ENCODE assay signal across 7 cellular contexts in the genomic region with DNA sequence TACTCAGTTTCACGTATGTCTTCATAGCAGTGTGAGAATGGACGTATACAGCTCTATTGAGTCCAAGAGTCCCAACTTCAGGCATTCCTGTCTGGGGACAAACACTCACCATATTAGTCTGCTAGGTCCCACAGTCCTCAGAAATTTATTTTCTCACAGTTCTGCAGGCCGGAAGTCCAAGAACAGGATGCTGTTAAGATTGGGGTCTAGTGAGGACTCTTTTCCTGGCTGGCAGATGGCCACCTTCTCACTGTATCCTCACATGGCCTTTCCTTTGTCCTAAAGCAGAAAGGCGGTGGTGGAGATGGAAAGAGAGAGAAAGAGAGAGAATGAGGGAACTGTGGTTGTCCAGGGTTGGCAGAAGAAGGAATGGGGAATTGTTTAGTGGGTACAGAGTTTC.
A peak's percentile ranks its signal among the peaks of the same experiment; 100 is the strongest.
DNase-seq lines count a peak whose midpoint lies in the region; FAIRE-seq and TF ChIP-seq lines count a peak whose summit lies in the region.
"Not testable (repeated sequence)": the region's sequence is repeated elsewhere in the genome, so short reads cannot be mapped to it uniquely, and the experiment has no call there.

No MANE protein-coding gene starts in this region.

- intact Hi-C loops in CD14-positive monocyte (cut with micrococcal nuclease); OCI-LY7 (cut with micrococcal nuclease; ENCODE audit: unreplicated experiment); dendritic cell treated with granulocyte-macrophage colony-stimulating factor and Interleukin-4, amounts not matched to agents 40 ng/mL and 50 ng/mL, for 4 days (cut with micrococcal nuclease); left ventricle myocardium inferior (cut with micrococcal nuclease): not testable (repeated sequence)

- H3K36me3 Mint-ChIP-seq in CD14-positive monocyte; activated naive CD4-positive, alpha-beta T cell treated with anti-CD3 and anti-CD28 coated beads, Interleukin-2, amount 10 ng/mL, durations not matched to agents 7 days and 5 days; dendritic cell treated with granulocyte-macrophage colony-stimulating factor and Interleukin-4, amounts not matched to agents 40 ng/mL and 50 ng/mL, for 4 days (ENCODE audit: low read depth): not testable (repeated sequence)

- CTCF ChIA-PET in OCI-LY7 (lab: Charles Lee; ENCODE audit: unreplicated experiment); activated naive CD4-positive, alpha-beta T cell treated with anti-CD3 and anti-CD28 coated beads, Interleukin-2, amount 10 ng/mL, durations not matched to agents 7 days and 5 days (lab: Charles Lee): not testable (repeated sequence)

- H3K4me2 ChIP-seq in Karpas-422 (ENCODE audit: low read depth, low read length, poor library complexity, severe bottlenecking); OCI-LY7 (ENCODE audit: low read length): not testable (repeated sequence)

- peaks cover 0 to 12% (median 0%) of the 10 kb centered on the region in 3 donors for H3K27me3 Mint-ChIP-seq in CD14-positive monocyte (ENCODE audit: low read depth in 3 of 3)
- peaks cover 35% of the 10 kb centered on the region for H3K27me3 Mint-ChIP-seq in activated naive CD4-positive, alpha-beta T cell treated with anti-CD3 and anti-CD28 coated beads, Interleukin-2, amount 10 ng/mL, durations not matched to agents 7 days and 5 days
- H3K27me3 Mint-ChIP-seq in dendritic cell treated with granulocyte-macrophage colony-stimulating factor and Interleukin-4, amounts not matched to agents 40 ng/mL and 50 ng/mL, for 4 days: not testable (repeated sequence)

- DNase-seq in CD14-positive monocyte (ENCODE audit: low spot score); GM18507 (ENCODE audit: extremely low spot score, insufficient read length, low read depth); OCI-LY7 (ENCODE audit: low spot score); activated naive CD4-positive, alpha-beta T cell treated with anti-CD3 and anti-CD28 coated beads, Interleukin-2, amount 10 ng/mL, durations not matched to agents 7 days and 5 days; left ventricle myocardium inferior: not testable (repeated sequence)
- peak; percentile 21 for DNase-seq in Karpas-422

- peaks cover 25% of the 10 kb centered on the region for H3K4me1 Mint-ChIP-seq in CD14-positive monocyte
- not testable (repeated sequence) for H3K4me1 Mint-ChIP-seq in activated naive CD4-positive, alpha-beta T cell treated with anti-CD3 and anti-CD28 coated beads, Interleukin-2, amount 10 ng/mL, durations not matched to agents 7 days and 5 days
- peaks cover 23% of the 10 kb centered on the region for H3K4me1 Mint-ChIP-seq in dendritic cell treated with granulocyte-macrophage colony-stimulating factor and Interleukin-4, amounts not matched to agents 40 ng/mL and 50 ng/mL, for 4 days (ENCODE audit: low read depth)

- not testable (repeated sequence) for H3K4me3 Mint-ChIP-seq in CD14-positive monocyte; activated naive CD4-positive, alpha-beta T cell treated with anti-CD3 and anti-CD28 coated beads, Interleukin-2, amount 10 ng/mL, durations not matched to agents 7 days and 5 days; dendritic cell treated with granulocyte-macrophage colony-stimulating factor and Interleukin-4, amounts not matched to agents 40 ng/mL and 50 ng/mL, for 4 days

- H2AFZ ChIP-seq in Karpas-422 (ENCODE audit: low read length): not testable (repeated sequence)
- H2AFZ ChIP-seq in OCI-LY7 (ENCODE audit: low read length): peak overlapping the region; percentile 54; the same call in 1 of the 2 replicates

- H3K4me1 ChIP-seq in Karpas-422 (ENCODE audit: low read length); OCI-LY7 (ENCODE audit: insufficient read depth, low read length, poor library complexity, severe bottlenecking); left ventricle myocardium inferior: not testable (repeated sequence)

- not testable (repeated sequence) for BruUV-seq in OCI-LY7 (replicated peaks; lab: Mats Ljungman, UMichigan)

- not testable (repeated sequence) for H3K27ac ChIP-seq in Karpas-422 (ENCODE audit: low read length); OCI-LY7 (ENCODE audit: low read depth, low read length, poor library complexity, severe bottlenecking)
- peak overlapping the region; percentile 44 for H3K27ac ChIP-seq in left ventricle myocardium inferior (replicated peaks)

- FAIRE-seq in GM18507 (lab: Jason Lieb, UNC): peak; percentile 31

- not testable (repeated sequence) for H3K9me2 ChIP-seq in Karpas-422 (replicated peaks; ENCODE audit: insufficient read depth, low read length); OCI-LY7 (ENCODE audit: insufficient read depth, low read length)

- H3K27ac Mint-ChIP-seq in CD14-positive monocyte: peak overlapping the region in 5 of 7 donors; percentile 42 to 84 (median 60)
- H3K27ac Mint-ChIP-seq in activated naive CD4-positive, alpha-beta T cell treated with anti-CD3 and anti-CD28 coated beads, Interleukin-2, amount 10 ng/mL, durations not matched to agents 7 days and 5 days: peak overlapping the region; percentile 49
- H3K27ac Mint-ChIP-seq in dendritic cell treated with granulocyte-macrophage colony-stimulating factor and Interleukin-4, amounts not matched to agents 40 ng/mL and 50 ng/mL, for 4 days: peak overlapping the region; percentile 54

- H3K36me3 ChIP-seq in Karpas-422 (ENCODE audit: insufficient read depth, low read length); OCI-LY7 (ENCODE audit: insufficient read depth, low read length); left ventricle myocardium inferior: not testable (repeated sequence)

- not testable (repeated sequence) for H3K9ac ChIP-seq in Karpas-422 (ENCODE audit: low read length)

- H3K27me3 ChIP-seq in Karpas-422 (ENCODE audit: low read length); left ventricle myocardium inferior (ENCODE audit: low read depth): not testable (repeated sequence)

- not testable (repeated sequence) for H4K20me1 ChIP-seq in Karpas-422 (ENCODE audit: insufficient read depth, low read depth, low read length); OCI-LY7 (ENCODE audit: insufficient read depth, low read length)

- not testable (repeated sequence) for H3K79me2 ChIP-seq in Karpas-422 (ENCODE audit: low read length); OCI-LY7 (ENCODE audit: insufficient read depth, low read depth, low read length)

- not testable (repeated sequence) for TF ChIP-seq CTCF in CD14-positive monocyte (IDR thresholded peaks at IDR 0.05); OCI-LY7 (conservative IDR thresholded peaks at IDR 0.05; ENCODE audit: low read length); left ventricle myocardium inferior (IDR thresholded peaks at IDR 0.05; ENCODE audit: borderline replicate concordance)

- not testable (repeated sequence) for H3K9me3 ChIP-seq in Karpas-422 (ENCODE audit: low read length); OCI-LY7 (ENCODE audit: low read length); left ventricle myocardium inferior (replicated peaks)

- not testable (repeated sequence) for H3K4me3 ChIP-seq in Karpas-422 (ENCODE audit: low read length); OCI-LY7 (ENCODE audit: low read depth, low read length, poor library complexity, severe bottlenecking); left ventricle myocardium inferior

- POLR2A ChIA-PET in OCI-LY7 (lab: Charles Lee): not testable (repeated sequence)

- H3K9me3 Mint-ChIP-seq in CD14-positive monocyte: peaks cover 0 to 10% (median 3%) of the 10 kb centered on the region in 7 donors
- H3K9me3 Mint-ChIP-seq in activated naive CD4-positive, alpha-beta T cell treated with anti-CD3 and anti-CD28 coated beads, Interleukin-2, amount 10 ng/mL, durations not matched to agents 7 days and 5 days: not testable (repeated sequence)
- H3K9me3 Mint-ChIP-seq in dendritic cell treated with granulocyte-macrophage colony-stimulating factor and Interleukin-4, amounts not matched to agents 40 ng/mL and 50 ng/mL, for 4 days: peaks cover 12% of the 10 kb centered on the region
